Comparison of ENCODE assay signal across 25 cellular contexts in genomic region chr12:31947971-31948370, GRCh38.
"Had no signal": no experiment of that assay in that cellular context is flagged by ENCODE, and none has a peak within 500 bp of the region (broad histone marks: within the 10 kb centered on the region; RNA-seq: fewer than 3 reads in every experiment).

No MANE protein-coding gene starts in this region.

- H3K4me3 Mint-ChIP-seq: naive thymus-derived CD8-positive, alpha-beta T cell; nephron; neural crest cell; stimulated activated effector memory CD8-positive, alpha-beta T cell treated with anti-CD3 and anti-CD28 coated beads, Interleukin-12 subunit alpha, Interleukin-12 subunit beta, amount 100 ng/mL, for 72 hours; stimulated activated naive CD8-positive, alpha-beta T cell treated with anti-CD3 and anti-CD28 coated beads, Interleukin-15, Interleukin-2, amounts not matched to agents 100 ng/mL and 50 ng/mL, for 24 hours had no signal

- H3K27ac ChIP-seq: lower lobe of right lung, pancreas, prostate gland, sigmoid colon, spleen, tibial nerve, upper lobe of left lung, vagina had no signal

- H3K4me1 ChIP-seq: lower lobe of right lung, pancreas, prostate gland, sigmoid colon, tibial nerve, upper lobe of left lung had no signal

- H3K9me3 ChIP-seq: pancreas, prostate gland, upper lobe of left lung, vagina had no signal

- H3K36me3 Mint-ChIP-seq: stimulated activated effector memory CD8-positive, alpha-beta T cell treated with anti-CD3 and anti-CD28 coated beads, Interleukin-12 subunit alpha, Interleukin-12 subunit beta, amount 100 ng/mL, for 72 hours had no signal

- ATAC-seq: left cardiac atrium; lower lobe of right lung; naive thymus-derived CD8-positive, alpha-beta T cell; pancreas; right cardiac atrium; stimulated activated effector memory CD8-positive, alpha-beta T cell treated with anti-CD3 and anti-CD28 coated beads, Interleukin-12 subunit alpha, Interleukin-12 subunit beta, amount 100 ng/mL, for 72 hours had no signal

- H3K27me3 Mint-ChIP-seq: naive thymus-derived CD8-positive, alpha-beta T cell; stimulated activated naive CD8-positive, alpha-beta T cell treated with anti-CD3 and anti-CD28 coated beads, Interleukin-15, Interleukin-2, amounts not matched to agents 100 ng/mL and 50 ng/mL, for 24 hours had no signal

- H3K4me3 ChIP-seq: lower lobe of right lung, pancreas, prostate gland, sigmoid colon, spleen, tibial nerve, upper lobe of left lung, vagina had no signal

- H3K27ac Mint-ChIP-seq: nephron; stimulated activated effector memory CD8-positive, alpha-beta T cell treated with anti-CD3 and anti-CD28 coated beads, Interleukin-12 subunit alpha, Interleukin-12 subunit beta, amount 100 ng/mL, for 72 hours; stimulated activated naive CD8-positive, alpha-beta T cell treated with anti-CD3 and anti-CD28 coated beads, Interleukin-15, Interleukin-2, amounts not matched to agents 100 ng/mL and 50 ng/mL, for 24 hours had no signal

- DNase-seq: kidney glomerular epithelial cell; left cardiac atrium; lower lobe of right lung; mammary epithelial cell; mesenchymal stem cell; naive thymus-derived CD8-positive, alpha-beta T cell; nucleus accumbens; pancreas; retina; right cardiac atrium; sigmoid colon; small intestine; spleen; stimulated activated CD4-positive, alpha-beta T cell treated with anti-CD3 and anti-CD28 coated beads, Interleukin-4, amount 100 ng/mL, for 24 hours; stimulated activated naive CD4-positive, alpha-beta T cell; substantia nigra; upper lobe of left lung had no signal

- H3K27me3 ChIP-seq: pancreas, sigmoid colon, spleen, tibial nerve, upper lobe of left lung, vagina had no signal

- FAIRE-seq: keratinocyte, pancreas, small intestine had no signal

- H3K36me3 ChIP-seq: lower lobe of right lung, pancreas, prostate gland, sigmoid colon, upper lobe of left lung, vagina had no signal

- H3K4me1 Mint-ChIP-seq: nephron had no signal
